Comparison of ENCODE assay signal across 1 cellular context in the genomic region with DNA sequence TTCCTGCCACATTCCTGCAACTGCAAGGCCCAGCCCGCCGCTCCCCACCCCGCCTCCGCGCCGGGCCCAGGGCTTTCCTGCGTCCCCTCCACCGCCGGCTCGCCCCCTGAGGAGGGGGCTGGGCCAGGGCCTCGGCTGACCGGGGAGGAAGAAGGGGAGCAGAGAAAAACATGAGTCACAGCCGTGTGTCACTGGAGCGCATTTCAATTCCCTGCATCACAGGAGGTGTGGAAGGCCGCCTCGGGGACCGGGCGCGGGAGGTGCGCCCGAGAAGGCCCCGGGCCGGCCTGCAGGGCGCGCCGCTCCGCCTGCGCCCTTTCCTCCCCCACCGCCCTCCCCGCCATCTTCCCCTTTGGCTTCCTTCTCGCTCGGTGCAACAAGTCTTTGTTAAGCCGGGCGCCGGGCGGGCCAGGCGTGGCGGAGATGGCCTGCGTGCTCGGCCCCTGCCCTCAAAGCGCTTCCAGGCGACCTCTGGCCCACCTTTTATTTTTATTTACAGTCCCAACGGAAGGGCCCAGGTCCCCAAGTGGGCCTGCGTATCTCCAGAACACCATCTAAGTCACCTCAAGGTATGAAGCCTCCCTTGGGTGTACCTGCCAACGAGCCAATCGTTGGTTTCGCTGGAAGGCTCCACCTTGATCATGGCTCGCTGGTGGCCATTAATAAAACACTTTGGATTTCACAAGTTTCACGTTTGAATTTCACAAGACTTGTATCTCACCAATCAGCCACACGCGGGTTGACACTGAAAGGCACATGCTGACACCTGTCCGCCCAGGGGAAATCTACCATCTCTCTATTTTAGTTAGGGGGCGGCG.
A peak's percentile ranks its signal among the peaks of the same experiment; 100 is the strongest.
TF ChIP-seq lines count a peak whose summit lies in the region.

No MANE protein-coding gene starts in this region.

TF ChIP-seq in K562, 482 proteins besides CTCF, POLR2A, EP300 and RAD21 (continued from another document and continues in another):
- TF ChIP-seq, protein P1, sequence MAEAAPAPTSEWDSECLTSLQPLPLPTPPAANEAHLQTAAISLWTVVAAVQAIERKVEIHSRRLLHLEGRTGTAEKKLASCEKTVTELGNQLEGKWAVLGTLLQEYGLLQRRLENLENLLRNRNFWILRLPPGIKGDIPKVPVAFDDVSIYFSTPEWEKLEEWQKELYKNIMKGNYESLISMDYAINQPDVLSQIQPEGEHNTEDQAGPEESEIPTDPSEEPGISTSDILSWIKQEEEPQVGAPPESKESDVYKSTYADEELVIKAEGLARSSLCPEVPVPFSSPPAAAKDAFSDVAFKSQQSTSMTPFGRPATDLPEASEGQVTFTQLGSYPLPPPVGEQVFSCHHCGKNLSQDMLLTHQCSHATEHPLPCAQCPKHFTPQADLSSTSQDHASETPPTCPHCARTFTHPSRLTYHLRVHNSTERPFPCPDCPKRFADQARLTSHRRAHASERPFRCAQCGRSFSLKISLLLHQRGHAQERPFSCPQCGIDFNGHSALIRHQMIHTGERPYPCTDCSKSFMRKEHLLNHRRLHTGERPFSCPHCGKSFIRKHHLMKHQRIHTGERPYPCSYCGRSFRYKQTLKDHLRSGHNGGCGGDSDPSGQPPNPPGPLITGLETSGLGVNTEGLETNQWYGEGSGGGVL (CRISPR knock-in tag; IDR thresholded peaks at IDR 0.05): no peak
- TF ChIP-seq, protein P2, sequence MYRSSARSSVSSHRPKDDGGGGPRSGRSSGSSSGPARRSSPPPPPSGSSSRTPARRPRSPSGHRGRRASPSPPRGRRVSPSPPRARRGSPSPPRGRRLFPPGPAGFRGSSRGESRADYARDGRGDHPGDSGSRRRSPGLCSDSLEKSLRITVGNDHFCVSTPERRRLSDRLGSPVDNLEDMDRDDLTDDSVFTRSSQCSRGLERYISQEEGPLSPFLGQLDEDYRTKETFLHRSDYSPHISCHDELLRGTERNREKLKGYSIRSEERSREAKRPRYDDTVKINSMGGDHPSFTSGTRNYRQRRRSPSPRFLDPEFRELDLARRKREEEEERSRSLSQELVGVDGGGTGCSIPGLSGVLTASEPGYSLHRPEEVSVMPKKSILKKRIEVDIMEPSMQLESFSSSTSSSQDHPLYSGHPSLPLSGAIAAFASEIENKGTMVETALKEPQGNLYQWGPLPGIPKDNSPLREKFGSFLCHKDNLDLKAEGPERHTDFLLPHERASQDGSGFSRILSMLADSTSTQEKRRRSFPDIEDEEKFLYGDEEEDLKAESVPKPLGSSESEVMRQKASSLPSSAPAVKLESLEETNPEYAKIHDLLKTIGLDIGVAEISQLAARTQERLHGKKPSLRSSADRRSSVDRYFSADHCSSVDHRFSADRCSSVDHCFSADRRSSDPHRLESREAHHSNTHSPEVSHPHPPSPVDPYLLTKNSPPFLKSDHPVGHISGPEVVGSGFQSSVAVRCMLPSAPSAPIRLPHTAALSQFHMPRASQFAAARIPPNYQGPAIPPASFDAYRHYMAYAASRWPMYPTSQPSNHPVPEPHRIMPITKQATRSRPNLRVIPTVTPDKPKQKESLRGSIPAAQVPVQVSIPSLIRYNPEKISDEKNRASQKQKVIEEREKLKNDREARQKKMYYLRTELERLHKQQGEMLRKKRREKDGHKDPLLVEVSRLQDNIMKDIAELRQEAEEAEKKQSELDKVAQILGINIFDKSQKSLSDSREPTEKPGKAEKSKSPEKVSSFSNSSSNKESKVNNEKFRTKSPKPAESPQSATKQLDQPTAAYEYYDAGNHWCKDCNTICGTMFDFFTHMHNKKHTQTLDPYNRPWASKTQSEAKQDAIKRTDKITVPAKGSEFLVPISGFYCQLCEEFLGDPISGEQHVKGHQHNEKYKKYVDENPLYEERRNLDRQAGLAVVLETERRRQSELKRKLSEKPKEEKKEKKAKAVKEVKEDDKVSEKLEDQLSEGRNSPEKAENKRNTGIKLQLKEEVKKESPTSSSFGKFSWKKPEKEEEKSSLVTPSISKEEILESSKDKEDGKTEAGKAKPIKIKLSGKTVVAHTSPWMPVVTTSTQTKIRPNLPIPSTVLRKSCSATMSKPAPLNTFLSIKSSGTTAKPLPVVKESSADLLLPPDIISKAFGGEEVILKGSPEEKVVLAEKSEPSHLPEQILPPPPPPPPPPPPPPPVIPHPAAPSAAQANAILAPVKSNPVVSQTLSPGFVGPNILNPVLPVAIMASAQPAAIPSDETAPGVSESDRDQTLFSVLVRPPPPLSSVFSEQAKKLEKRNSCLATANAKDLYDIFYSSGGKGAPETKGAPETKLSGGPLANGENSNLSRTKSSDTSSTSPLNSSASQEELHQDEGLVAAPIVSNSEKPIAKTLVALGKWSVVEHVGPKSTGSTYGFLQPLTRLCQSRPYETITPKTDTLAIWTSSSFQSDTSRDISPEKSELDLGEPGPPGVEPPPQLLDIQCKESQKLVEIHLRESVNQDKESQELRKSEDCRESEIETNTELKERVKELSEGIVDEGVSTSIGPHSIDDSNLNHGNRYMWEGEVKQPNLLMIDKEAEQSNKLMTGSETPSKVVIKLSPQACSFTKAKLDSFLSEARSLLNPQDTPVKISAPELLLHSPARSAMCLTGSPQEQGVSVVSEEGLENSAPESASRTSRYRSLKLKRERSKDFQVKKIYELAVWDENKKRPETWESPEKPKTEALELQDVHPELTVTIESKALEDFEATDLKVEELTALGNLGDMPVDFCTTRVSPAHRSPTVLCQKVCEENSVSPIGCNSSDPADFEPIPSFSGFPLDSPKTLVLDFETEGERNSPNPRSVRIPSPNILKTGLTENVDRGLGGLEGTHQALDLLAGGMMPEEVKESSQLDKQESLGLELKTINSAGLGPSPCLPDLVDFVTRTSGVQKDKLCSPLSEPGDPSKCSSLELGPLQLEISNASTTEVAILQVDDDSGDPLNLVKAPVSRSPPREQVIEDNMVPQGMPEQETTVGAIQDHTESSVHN (IDR thresholded peaks at IDR 0.05; ENCODE audit: borderline replicate concordance in 1 of 2, low read depth in 1 of 2): no peak
- no peak; the same call in 1 of the 2 replicates for TF ChIP-seq KDM2B (CRISPR knock-in tag; IDR thresholded peaks at IDR 0.05)
- TF ChIP-seq NKRF (IDR thresholded peaks at IDR 0.05; ENCODE audit: borderline replicate concordance): no peak
- TF ChIP-seq, protein P3, sequence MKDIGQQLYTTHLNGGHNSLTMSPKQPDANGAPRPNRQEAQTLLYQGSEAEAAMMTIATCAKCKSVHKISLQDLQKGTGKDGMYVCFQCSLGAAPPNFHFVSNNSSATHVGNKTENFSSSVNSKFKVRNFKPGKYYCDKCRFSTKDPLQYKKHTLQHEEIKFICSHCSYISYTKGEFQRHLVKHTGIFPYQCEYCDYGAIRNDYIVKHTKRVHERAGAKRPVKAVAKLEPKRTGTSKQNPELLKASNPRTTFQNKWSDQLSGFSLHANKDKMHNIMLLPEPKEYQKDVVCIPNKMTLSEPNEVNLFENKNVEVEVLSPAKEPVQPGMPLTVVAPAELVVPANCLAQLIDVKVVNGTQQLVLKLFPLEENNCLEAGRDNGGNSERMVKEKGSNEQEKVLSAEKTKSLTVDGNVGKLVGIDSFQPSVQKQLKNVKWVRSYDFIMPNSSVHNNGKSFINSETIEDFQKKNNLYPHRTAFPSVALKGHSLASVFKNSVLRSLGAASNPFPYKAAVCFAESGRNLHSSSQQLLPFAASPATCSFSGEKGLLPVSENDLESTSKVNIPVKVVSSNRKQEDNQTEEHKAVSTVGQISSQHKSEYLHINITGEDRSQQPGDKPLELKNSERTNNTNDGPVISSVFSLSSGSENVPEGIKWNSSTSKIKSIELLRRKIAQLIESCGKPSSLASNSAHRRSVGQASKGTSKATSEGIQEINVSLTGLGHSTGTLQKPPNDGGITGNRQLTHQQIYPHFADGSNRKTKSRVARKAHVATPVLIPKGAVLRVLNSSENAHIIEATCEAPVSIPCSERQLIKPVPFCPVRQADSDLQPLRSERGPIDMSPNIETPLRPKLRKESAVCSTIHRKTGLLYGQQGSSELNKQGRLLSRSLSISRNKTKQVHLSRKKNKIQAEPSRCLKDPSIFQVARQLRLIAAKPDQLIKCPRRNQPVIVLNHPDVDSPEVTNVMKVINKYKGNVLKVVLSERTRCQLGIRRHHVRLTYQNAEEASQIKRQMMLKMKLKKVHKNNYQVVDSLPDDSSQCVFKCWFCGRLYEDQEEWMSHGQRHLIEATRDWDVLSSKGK (CRISPR knock-in tag; IDR thresholded peaks at IDR 0.05): no peak
- TF ChIP-seq NFE2 (IDR thresholded peaks at IDR 0.05; ENCODE audit: low read depth): peak; percentile 47; the same call in 1 of the 2 replicates
- TF ChIP-seq POLR2AphosphoS5 (IDR thresholded peaks at IDR 0.05; ENCODE audit: control insufficient read depth, insufficient read depth, low read depth, low read length): peak; percentile 86
- no peak for TF ChIP-seq BRCA1 (IDR thresholded peaks at IDR 0.05)
- TF ChIP-seq BRCA1 (CRISPR knock-in tag; IDR thresholded peaks at IDR 0.05): 0 out of 2 replicates have a peak, but pooled peaks have one; percentile 52
- TF ChIP-seq MEF2A (IDR thresholded peaks at IDR 0.05; ENCODE audit: control insufficient read depth, low read depth, low read length): no peak
- TF ChIP-seq ETV5 (CRISPR knock-in tag; IDR thresholded peaks at IDR 0.05; ENCODE audit: low read depth): no peak
- peak; percentile 45; the same call in 1 of the 2 replicates for TF ChIP-seq RB1 (IDR thresholded peaks at IDR 0.05; ENCODE audit: low read depth)
- peak; percentile 54; the same call in 1 of the 2 replicates for TF ChIP-seq ZNF766 (CRISPR knock-in tag; conservative IDR thresholded peaks at IDR 0.05)
- no peak for TF ChIP-seq TEAD2 (tag; IDR thresholded peaks at IDR 0.05)
- TF ChIP-seq PHB2 (IDR thresholded peaks at IDR 0.05; ENCODE audit: low read depth): no peak
- TF ChIP-seq ZNF507 (tag; conservative IDR thresholded peaks at IDR 0.05): no peak
- no peak for TF ChIP-seq ZNF830 (CRISPR knock-in tag; IDR thresholded peaks at IDR 0.05)
- no peak for TF ChIP-seq AFF1 (IDR thresholded peaks at IDR 0.05; ENCODE audit: low read depth in 1 of 2, partially characterized antibody in 2 of 2)
- TF ChIP-seq, protein P4, sequence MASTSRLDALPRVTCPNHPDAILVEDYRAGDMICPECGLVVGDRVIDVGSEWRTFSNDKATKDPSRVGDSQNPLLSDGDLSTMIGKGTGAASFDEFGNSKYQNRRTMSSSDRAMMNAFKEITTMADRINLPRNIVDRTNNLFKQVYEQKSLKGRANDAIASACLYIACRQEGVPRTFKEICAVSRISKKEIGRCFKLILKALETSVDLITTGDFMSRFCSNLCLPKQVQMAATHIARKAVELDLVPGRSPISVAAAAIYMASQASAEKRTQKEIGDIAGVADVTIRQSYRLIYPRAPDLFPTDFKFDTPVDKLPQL (IDR thresholded peaks at IDR 0.05; ENCODE audit: extremely low read depth, insufficient read length): no peak
- peak; percentile 7; the same call in 1 of the 2 replicates for TF ChIP-seq OTX1 (CRISPR knock-in tag; IDR thresholded peaks at IDR 0.05)
- TF ChIP-seq, protein P5, sequence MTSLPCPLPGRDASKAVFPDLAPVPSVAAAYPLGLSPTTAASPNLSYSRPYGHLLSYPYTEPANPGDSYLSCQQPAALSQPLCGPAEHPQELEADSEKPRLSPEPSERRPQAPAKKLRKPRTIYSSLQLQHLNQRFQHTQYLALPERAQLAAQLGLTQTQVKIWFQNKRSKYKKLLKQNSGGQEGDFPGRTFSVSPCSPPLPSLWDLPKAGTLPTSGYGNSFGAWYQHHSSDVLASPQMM (CRISPR knock-in tag; IDR thresholded peaks at IDR 0.05): no peak
- TF ChIP-seq GTF2A2 (tag; IDR thresholded peaks at IDR 0.05): no peak
- TF ChIP-seq GATAD2A (IDR thresholded peaks at IDR 0.05): peak; percentile 82
- TF ChIP-seq RNF219 (CRISPR knock-in tag; IDR thresholded peaks at IDR 0.05): no peak
